8 cellular contexts compared by ENCODE assay signal in the genomic region with DNA sequence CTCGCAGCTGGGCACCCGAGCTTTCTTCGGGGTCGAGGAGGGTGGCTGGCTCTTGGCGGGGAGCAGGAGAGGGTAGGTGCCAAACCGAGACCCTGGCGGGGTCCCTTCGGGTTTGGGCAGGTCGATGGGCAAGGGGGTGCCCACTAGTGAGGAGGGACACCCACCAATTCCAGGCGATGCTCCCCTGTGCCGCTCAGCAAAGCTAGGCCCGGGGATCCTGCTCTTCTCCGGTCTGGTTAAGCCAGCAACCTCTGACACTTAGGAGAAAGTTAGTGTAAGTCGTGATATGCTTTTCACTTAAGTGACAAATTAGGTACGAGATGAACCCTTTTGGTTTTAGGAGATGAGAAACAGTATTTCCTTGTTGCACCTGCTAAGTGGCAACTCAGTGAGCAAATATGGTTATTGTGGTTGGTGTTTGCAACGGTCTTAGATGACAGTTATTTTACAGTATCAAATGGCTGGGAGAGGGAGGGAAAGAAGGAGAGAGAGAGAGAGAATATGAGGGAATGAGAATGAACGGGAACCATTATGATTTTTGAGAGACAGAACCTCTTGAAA. TPM values are rescaled to one million over a fixed set of nuclear protein-coding genes. Genes with fewer than 3 reads are reported as not detected.
A peak's percentile ranks its signal among the peaks of the same experiment; 100 is the strongest.
DNase-seq lines count a peak whose midpoint lies in the region; ATAC-seq and TF ChIP-seq lines count a peak whose summit lies in the region.

No MANE protein-coding gene starts in this region.

- H3K27ac ChIP-seq in osteoblast (ENCODE audit: low read depth, low read length): peak overlapping the region; percentile 96

- in situ Hi-C loops in GM13976 (cut with MboI; ENCODE audit: low sequenced_read_pairs, unreplicated experiment): no loop called here

- H3K36me3 Mint-ChIP-seq in activated T-helper 1 cell treated with anti-CD3 and anti-CD28 coated beads, Interleukin-12 subunit alpha, Interleukin-12 subunit beta, Interleukin-2, Interleukin-4 antibody, amounts not matched to agents 30 ng/mL and 10 ng/mL and 1 ng/mL, durations not matched to agents 14 hours and 24 hours and 36 hours (ENCODE audit: low read depth): peaks cover 12% of the 10 kb centered on the region

- H3K4me1 Mint-ChIP-seq in activated T-helper 1 cell treated with anti-CD3 and anti-CD28 coated beads, Interleukin-12 subunit alpha, Interleukin-12 subunit beta, Interleukin-2, Interleukin-4 antibody, amounts not matched to agents 30 ng/mL and 10 ng/mL and 1 ng/mL, durations not matched to agents 14 hours and 24 hours and 36 hours (ENCODE audit: low read depth): peaks cover 50% of the 10 kb centered on the region

- H3K4me3 Mint-ChIP-seq in activated T-helper 1 cell treated with anti-CD3 and anti-CD28 coated beads, Interleukin-12 subunit alpha, Interleukin-12 subunit beta, Interleukin-2, Interleukin-4 antibody, amounts not matched to agents 30 ng/mL and 10 ng/mL and 1 ng/mL, durations not matched to agents 14 hours and 24 hours and 36 hours: peak overlapping the region; percentile 87

- no peaks in the 10 kb centered on the region for H3K9me3 Mint-ChIP-seq in activated T-helper 1 cell treated with anti-CD3 and anti-CD28 coated beads, Interleukin-12 subunit alpha, Interleukin-12 subunit beta, Interleukin-2, Interleukin-4 antibody, amounts not matched to agents 30 ng/mL and 10 ng/mL and 1 ng/mL, durations not matched to agents 14 hours and 24 hours and 36 hours

- H3K27ac Mint-ChIP-seq in activated T-helper 1 cell treated with anti-CD3 and anti-CD28 coated beads, Interleukin-12 subunit alpha, Interleukin-12 subunit beta, Interleukin-2, Interleukin-4 antibody, amounts not matched to agents 30 ng/mL and 10 ng/mL and 1 ng/mL, durations not matched to agents 14 hours and 24 hours and 36 hours: peak overlapping the region; percentile 77

- TF ChIP-seq CTCF in GM13976 (IDR thresholded peaks at IDR 0.05; ENCODE audit: borderline replicate concordance, control extremely low read depth, extremely low read depth, insufficient read depth, missing control alignments): no peak
- TF ChIP-seq CTCF in osteoblast (IDR thresholded peaks at IDR 0.05; ENCODE audit: extremely low read depth, low read depth, low read length): no peak

- peaks cover 49% of the 10 kb centered on the region for H3K79me2 ChIP-seq in osteoblast (ENCODE audit: insufficient read depth, low read length)

- H3K27me3 ChIP-seq in osteoblast (ENCODE audit: insufficient read depth, low read length): no peaks in the 10 kb centered on the region

- no peaks in the 10 kb centered on the region for H3K36me3 ChIP-seq in osteoblast (ENCODE audit: insufficient read depth, low read length)

- H3K4me2 ChIP-seq in osteoblast (ENCODE audit: insufficient read depth, low read length): peak overlapping the region; percentile 96

- H2AFZ ChIP-seq in osteoblast (ENCODE audit: low read length): peak overlapping the region; percentile 90

- peak; percentile 27 for DNase-seq in AG20443 (ENCODE audit: low spot score)
- peak; percentile 42 for DNase-seq in GM13976 (ENCODE audit: low spot score)
- DNase-seq in NCI-H146 treated with DMSO at 0.1 percent for 48 hours (lab: John Stamatoyannopoulos, UW; ENCODE audit: unreplicated experiment): peak; percentile 54
- peak; percentile 21 for DNase-seq in activated T-helper 1 cell treated with anti-CD3 and anti-CD28 coated beads, Interleukin-12 subunit alpha, Interleukin-12 subunit beta, Interleukin-2, Interleukin-4 antibody, amounts not matched to agents 30 ng/mL and 10 ng/mL and 1 ng/mL, durations not matched to agents 14 hours and 24 hours and 36 hours (ENCODE audit: low spot score)
- peak; percentile 42 for DNase-seq in germinal center (ENCODE audit: low spot score)
- peak; percentile 63 for DNase-seq in osteoblast (ENCODE audit: insufficient read length, low spot score, missing footprints)

- H3K27me3 Mint-ChIP-seq in activated T-helper 1 cell treated with anti-CD3 and anti-CD28 coated beads, Interleukin-12 subunit alpha, Interleukin-12 subunit beta, Interleukin-2, Interleukin-4 antibody, amounts not matched to agents 30 ng/mL and 10 ng/mL and 1 ng/mL, durations not matched to agents 14 hours and 24 hours and 36 hours (ENCODE audit: insufficient read depth): peaks cover 3% of the 10 kb centered on the region

- no peaks in the 10 kb centered on the region for H3K9me3 ChIP-seq in osteoblast (ENCODE audit: low read depth, low read length)

- H4K20me1 ChIP-seq in osteoblast (ENCODE audit: insufficient read depth, low read length): peaks cover 3% of the 10 kb centered on the region

- peak; percentile 19 for ATAC-seq in HG02870 (IDR thresholded peaks at IDR 0.05; ENCODE audit: unreplicated experiment)
- no peak for ATAC-seq in GM21367 (IDR thresholded peaks at IDR 0.05; ENCODE audit: unreplicated experiment)

- intact Hi-C loops in activated T-helper 1 cell treated with anti-CD3 and anti-CD28 coated beads, Interleukin-12 subunit alpha, Interleukin-12 subunit beta, Interleukin-2, Interleukin-4 antibody, amounts not matched to agents 30 ng/mL and 10 ng/mL and 1 ng/mL, durations not matched to agents 14 hours and 24 hours and 36 hours (cut with micrococcal nuclease): loop anchor here (1.0 to 5.0 kb wide), 6 partner anchors 21 to 736 kb away; a partner anchor contains a TSS

- H3K4me1 ChIP-seq in osteoblast (ENCODE audit: insufficient read depth, low read length): peaks cover 9% of the 10 kb centered on the region

- H3K4me3 ChIP-seq in osteoblast (ENCODE audit: insufficient read depth, low read length): peak overlapping the region; percentile 95

RNA-seq across cellular contexts. Expression of a gene that starts 0.6 kb away (rescaled TPM):
- 51.1 and 61.7 TPM in 2 replicates for total RNA-seq in activated T-helper 1 cell treated with anti-CD3 and anti-CD28 coated beads, Interleukin-12 subunit alpha, Interleukin-12 subunit beta, Interleukin-2, Interleukin-4 antibody, amounts not matched to agents 30 ng/mL and 10 ng/mL and 1 ng/mL, durations not matched to agents 14 hours and 24 hours and 36 hours
- total RNA-seq in osteoblast: 109 and 114 TPM in 2 replicates
